8 cellular contexts compared by ENCODE assay signal in genomic region chr2:234494361-234495075, GRCh38. TPM values are rescaled to one million over a fixed set of nuclear protein-coding genes. Genes with fewer than 3 reads are reported as not detected.
DNase-seq lines count a peak whose midpoint lies in the region; ATAC-seq and TF ChIP-seq lines count a peak whose summit lies in the region.

No MANE protein-coding gene starts in this region.

- 23% methylated on average over 8 of the region's 8 CpGs for WGBS in prostate gland

- H3K27ac ChIP-seq in prostate gland: peak overlapping the region; percentile 89

- H3K4me3 ChIP-seq in GM12875 (ENCODE audit: low read depth, low read length) (peak overlapping the region; percentile 63), prostate gland (peak overlapping the region; percentile 62 to 75)

- TF ChIP-seq CTCF in GM12875 (IDR thresholded peaks at IDR 0.05; ENCODE audit: borderline replicate concordance, insufficient read depth, low read depth, low read length) (no peak), prostate gland (IDR thresholded peaks at IDR 0.05) (no peak)

- H3K9me3 ChIP-seq in prostate gland: no peaks in the 10 kb centered on the region

- no peaks in the 10 kb centered on the region for H3K27me3 ChIP-seq in prostate gland (replicated peaks; ENCODE audit: insufficient read depth)

- peak; percentile 12 for TF ChIP-seq POLR2A in prostate gland (IDR thresholded peaks at IDR 0.05)

- no peaks in the 10 kb centered on the region for H3K4me1 ChIP-seq in prostate gland (replicated peaks)

- DNase-seq in A172 (ENCODE audit: low spot score) (peak; percentile 68), SHP77 treated with DMSO at 0.1 percent for 48 hours (lab: John Stamatoyannopoulos, UW) (peak; percentile 64), prostate gland (ENCODE audit: low spot score) (peak; percentile 25), NCI-H526 (lab: John Stamatoyannopoulos, UW) (no peak), OCI-M2 (lab: John Stamatoyannopoulos, UW; ENCODE audit: unreplicated experiment) (no peak)
- DNase-seq in activated CD8-positive, alpha-beta memory T cell treated with anti-CD3 and anti-CD28 coated beads, Interleukin-2, amount 50 U/mL, for 48 hours: no peak

- H3K36me3 ChIP-seq in prostate gland: no peaks in the 10 kb centered on the region

- peak; percentile 48 for ATAC-seq in esophagus mucosa

- intact Hi-C loops in prostate gland (cut with DNase I): loop anchor here (5.0 kb wide), 1 partner anchor 637 kb away; no protein-coding TSS in a partner anchor

RNA-seq across cellular contexts. Expression of gene ARL4C, which starts 2.4 kb away (rescaled TPM):
- 72.2 and 79.6 TPM in 2 replicates for total RNA-seq in A172 (2014; rRNA removed; shearing (Covaris generic))
- 15.5 TPM for total RNA-seq in esophagus mucosa
- 10 to 100 TPM in 1 of 2 donors, 1 to 10 TPM in 1; 8.5 to 20.5 TPM for total RNA-seq in prostate gland

Comparison
In these comparisons a context has a peak if more than half of its experiments do, and no peak if none do; other contexts are left out.
1. DNase-seq: peak in A172 (single experiment), SHP77 treated with DMSO at 0.1 percent for 48 hours (single experiment) and prostate gland (single experiment); none in NCI-H526 (0 of 2), OCI-M2 (single experiment) and activated CD8-positive, alpha-beta memory T cell treated with anti-CD3 and anti-CD28 coated beads, Interleukin-2, amount 50 U/mL, for 48 hours (single experiment).